16 cellular contexts compared by ENCODE assay signal in genomic region chr9:4617752-4618151, GRCh38. TPM values are rescaled to one million over a fixed set of nuclear protein-coding genes. Genes with fewer than 3 reads are reported as not detected.
DNase-seq lines count a peak whose midpoint lies in the region; ATAC-seq and TF ChIP-seq lines count a peak whose summit lies in the region.
"Had no signal": no experiment of that assay in that cellular context is flagged by ENCODE, and none has a peak within 500 bp of the region (broad histone marks: within the 10 kb centered on the region; RNA-seq: fewer than 3 reads in every experiment).

No MANE protein-coding gene starts in this region.

- H2AK5ac ChIP-seq in H9 (ENCODE audit: insufficient read length, low read length) (no peak overlapping the region), neuronal stem cell (ENCODE audit: low read depth, low read length) (no peak overlapping the region)

- H4K5ac ChIP-seq in H9 (ENCODE audit: insufficient read length, low read depth, low read length), result no peak overlapping the region

- no peak overlapping the region for H3K56ac ChIP-seq in H9 (ENCODE audit: insufficient read length, low read depth, low read length)

- H3K18ac ChIP-seq in H9 (ENCODE audit: insufficient read length, low read depth, low read length) (no peak overlapping the region), neuronal stem cell (ENCODE audit: low read length) (no peak overlapping the region)

- H3K27ac Mint-ChIP-seq in H9, result peak overlapping the region in 2 of 3 experiments; percentile 28 to 36; a peak in 1 of 7 replicates
- H3K27ac Mint-ChIP-seq: IgD-negative memory B cell had no signal

- no peak overlapping the region for H4K8ac ChIP-seq in H9 (replicated peaks; ENCODE audit: insufficient read length, low read depth, low read length)
- no peak overlapping the region for H4K8ac ChIP-seq in neuronal stem cell (ENCODE audit: low read depth, low read length)

- H3K27me3 Mint-ChIP-seq in H9 (ENCODE audit: low read depth), result no peaks in the 10 kb centered on the region

- no peaks in the 10 kb centered on the region for H3K36me3 ChIP-seq in neuronal stem cell (replicated peaks in 1 of 2; ENCODE audit: control insufficient read depth in 2 of 2, insufficient read depth in 2 of 2, low read length in 2 of 2)
- no peaks in the 10 kb centered on the region for H3K36me3 ChIP-seq in WERI-Rb-1
- H3K36me3 ChIP-seq: BE2C had no signal

- H3K14ac ChIP-seq in H9 (ENCODE audit: insufficient read depth, low read length), result no peak overlapping the region
- no peak overlapping the region for H3K14ac ChIP-seq in neuronal stem cell (ENCODE audit: low read length)

- H3K9ac ChIP-seq in H9 (ENCODE audit: extremely low read depth, insufficient read length, low read length) (no peak overlapping the region), neuronal stem cell (ENCODE audit: low read depth, low read length, poor library complexity) (no peak overlapping the region)

- H2BK12ac ChIP-seq in H9 (ENCODE audit: insufficient read length, low read depth, low read length), result no peak overlapping the region
- H2BK12ac ChIP-seq in neuronal stem cell (ENCODE audit: low read length), result no peak overlapping the region

- H3K4me2 ChIP-seq in H9 (ENCODE audit: insufficient read depth, insufficient read length, low read length) (no peak overlapping the region), neuronal stem cell (ENCODE audit: insufficient read depth, low read length, poor library complexity, severe bottlenecking) (no peak overlapping the region)

- H2BK15ac ChIP-seq in H9 (ENCODE audit: low read depth, low read length), result no peak overlapping the region
- no peak overlapping the region for H2BK15ac ChIP-seq in neuronal stem cell (ENCODE audit: low read length)

- H4K91ac ChIP-seq in H9 (ENCODE audit: insufficient read length, low read depth, low read length), result no peak overlapping the region
- H4K91ac ChIP-seq in neuronal stem cell (ENCODE audit: low read depth, low read length, poor library complexity), result no peak overlapping the region

- H3K27ac ChIP-seq in H9 (ENCODE audit: insufficient read length, low read depth, low read length), result no peak overlapping the region
- no peak overlapping the region for H3K27ac ChIP-seq in neuronal stem cell (replicated peaks; ENCODE audit: low read length)
- H3K27ac ChIP-seq in WERI-Rb-1, result no peak overlapping the region
- H3K27ac ChIP-seq: C4-2B had no signal

- no peaks in the 10 kb centered on the region for H3K79me2 ChIP-seq in H9 (ENCODE audit: insufficient read depth, low read length)

- H3K4ac ChIP-seq in H9 (ENCODE audit: low read depth, low read length), result no peak overlapping the region
- no peak overlapping the region for H3K4ac ChIP-seq in neuronal stem cell (ENCODE audit: low read length)

- no peaks in the 10 kb centered on the region for H3K79me1 ChIP-seq in H9 (ENCODE audit: insufficient read depth, low read depth, low read length, poor library complexity, severe bottlenecking)
- H3K79me1 ChIP-seq in neuronal stem cell (ENCODE audit: low read depth, low read length), result no peaks in the 10 kb centered on the region

- H3K9me3 Mint-ChIP-seq in H9, result no peaks in the 10 kb centered on the region
- H3K9me3 Mint-ChIP-seq: IgD-negative memory B cell had no signal

- H3K4me3 ChIP-seq in neuronal stem cell (ENCODE audit: low read length in 2 of 2) (no peak overlapping the region), WERI-Rb-1 (ENCODE audit: low read depth, low read length) (no peak overlapping the region)

- no peak overlapping the region for H2BK5ac ChIP-seq in H9 (ENCODE audit: insufficient read length, low read length)
- H2BK5ac ChIP-seq in neuronal stem cell (ENCODE audit: low read length), result no peak overlapping the region

- H3K23ac ChIP-seq in H9 (ENCODE audit: insufficient read length, low read depth, low read length), result no peak overlapping the region
- no peak overlapping the region for H3K23ac ChIP-seq in neuronal stem cell (ENCODE audit: low read depth, low read length, poor library complexity)

- H3T11ph ChIP-seq in H9 (ENCODE audit: low read length), result no peak overlapping the region

- H3K9me3 ChIP-seq in H9 (ENCODE audit: control insufficient read depth, low read depth, low read length), result no peaks in the 10 kb centered on the region
- no peaks in the 10 kb centered on the region for H3K9me3 ChIP-seq in neuronal stem cell (replicated peaks in 1 of 2; ENCODE audit: control insufficient read depth in 2 of 2, insufficient read depth in 1 of 2, low read depth in 1 of 2, low read length in 2 of 2)
- H3K9me3 ChIP-seq in WERI-Rb-1 (ENCODE audit: severe bottlenecking), result no peaks in the 10 kb centered on the region
- H3K9me3 ChIP-seq: BE2C had no signal

- DNase-seq in ELF-1 (ENCODE audit: low read depth, low spot score) (peak; percentile 15), H9 (no peak), dermis blood vessel endothelial cell (peak; percentile 15), neuronal stem cell (ENCODE audit: low spot score) (no peak), WERI-Rb-1 (no peak), NCI-H146 (lab: John Stamatoyannopoulos, UW) (no peak)
- DNase-seq: BE2C; CD4-positive, alpha-beta memory T cell; DND-41; GF-D8; GOT3; KG1 had no signal

- ATAC-seq in GM21576 (IDR thresholded peaks at IDR 0.05; ENCODE audit: unreplicated experiment), result no peak
- ATAC-seq: HCT116 had no signal

- H3K23me2 ChIP-seq in H9 (ENCODE audit: insufficient read length, low read depth, low read length, poor library complexity, severe bottlenecking), result no peaks in the 10 kb centered on the region

- TF ChIP-seq CTCF in H9 (conservative IDR thresholded peaks at IDR 0.05) (no peak), WERI-Rb-1 (IDR thresholded peaks at IDR 0.05; ENCODE audit: low read depth, low read length) (no peak)

- H2BK20ac ChIP-seq in H9 (ENCODE audit: low read depth, low read length, poor library complexity, severe bottlenecking), result no peak overlapping the region

- H2AFZ ChIP-seq in H9 (ENCODE audit: low read length), result no peak overlapping the region
- H2AFZ ChIP-seq in neuronal stem cell (ENCODE audit: low read length), result peak overlapping the region; percentile 48

- WGBS in H9 (ENCODE audit: extremely low coverage, insufficient read length, low lambda C conversion rate), result no CpG with 5 or more reads among the region's 3 CpGs
- WGBS in neuronal stem cell (ENCODE audit: extremely low coverage in 2 of 2, insufficient read length in 2 of 2, insufficient replicate concordance in 1 of 2), 2 donors, result no CpG with 5 or more reads among the region's 3 CpGs

- H2BK120ac ChIP-seq in H9 (ENCODE audit: low read depth, low read length, poor library complexity, severe bottlenecking) (no peak overlapping the region), neuronal stem cell (ENCODE audit: low read depth, low read length) (no peak overlapping the region)

- no peaks in the 10 kb centered on the region for H4K20me1 ChIP-seq in H9 (ENCODE audit: control insufficient read depth, insufficient read depth, insufficient read length)

- no peak overlapping the region for H3K4me3 Mint-ChIP-seq in H9
- H3K4me3 Mint-ChIP-seq: CD4-positive, alpha-beta memory T cell; IgD-negative memory B cell had no signal

- H3K4me1 Mint-ChIP-seq in H9, result peaks cover 36 to 37% of the 10 kb centered on the region in 2 experiments

- H3K4me1 ChIP-seq in H9 (ENCODE audit: insufficient read depth, low read length), result peaks cover 12% of the 10 kb centered on the region; the same call in 1 of the 2 replicates
- peaks cover 8 to 15% of the 10 kb centered on the region in 2 donors for H3K4me1 ChIP-seq in neuronal stem cell (ENCODE audit: control insufficient read depth in 2 of 2, insufficient read depth in 1 of 2, low read depth in 1 of 2, low read length in 2 of 2)
- H3K4me1 ChIP-seq: BE2C had no signal

- H3K27me3 ChIP-seq in H9 (ENCODE audit: insufficient read depth, low read length), result no peaks in the 10 kb centered on the region
- no peaks in the 10 kb centered on the region for H3K27me3 ChIP-seq in neuronal stem cell (ENCODE audit: control insufficient read depth in 3 of 3, insufficient read depth in 3 of 3, low read depth in 1 of 3, low read length in 3 of 3)
- no peaks in the 10 kb centered on the region for H3K27me3 ChIP-seq in WERI-Rb-1 (ENCODE audit: insufficient read depth, low read depth, severe bottlenecking)
- H3K27me3 ChIP-seq: BE2C had no signal

- no peaks in the 10 kb centered on the region for H3K36me3 Mint-ChIP-seq in H9 (ENCODE audit: insufficient read depth in 1 of 3, low read depth in 3 of 3)
- H3K36me3 Mint-ChIP-seq: CD4-positive, alpha-beta memory T cell; IgD-negative memory B cell had no signal

RNA-seq across cellular contexts. Expression of gene PLPP6, which starts 44.3 kb away (rescaled TPM):
- 7.1 and 7.6 TPM in 2 replicates for total RNA-seq in H9 (2021)
- 6.1 and 8.0 TPM in 2 replicates for total RNA-seq in dermis blood vessel endothelial cell
- polyA plus RNA-seq in neuronal stem cell (2013, experiment 1 of 2), result 6.7 TPM
- 7.0 TPM for polyA plus RNA-seq in neuronal stem cell (2013, experiment 2 of 2)

RNA-seq across cellular contexts. Expression of gene SPATA6L, which starts 48.5 kb away (rescaled TPM):
- total RNA-seq in H9 (2021), result 0.75 and 0.87 TPM in 2 replicates
- 2.7 and 8.8 TPM in 2 replicates for total RNA-seq in dermis blood vessel endothelial cell
- 0.07 TPM for polyA plus RNA-seq in neuronal stem cell (2013, experiment 1 of 2)
- 0.12 TPM for polyA plus RNA-seq in neuronal stem cell (2013, experiment 2 of 2)
- polyA plus RNA-seq: CD4-positive, alpha-beta memory T cell; IgD-negative memory B cell had no signal

Comparison
In these comparisons a context has a peak if more than half of its experiments do, and no peak if none do; other contexts are left out.
1. DNase-seq: peak in ELF-1 (single experiment) and dermis blood vessel endothelial cell (single experiment); none in H9 (single experiment), neuronal stem cell (single experiment), WERI-Rb-1 (single experiment) and NCI-H146 (single experiment).